In the genomic region with DNA sequence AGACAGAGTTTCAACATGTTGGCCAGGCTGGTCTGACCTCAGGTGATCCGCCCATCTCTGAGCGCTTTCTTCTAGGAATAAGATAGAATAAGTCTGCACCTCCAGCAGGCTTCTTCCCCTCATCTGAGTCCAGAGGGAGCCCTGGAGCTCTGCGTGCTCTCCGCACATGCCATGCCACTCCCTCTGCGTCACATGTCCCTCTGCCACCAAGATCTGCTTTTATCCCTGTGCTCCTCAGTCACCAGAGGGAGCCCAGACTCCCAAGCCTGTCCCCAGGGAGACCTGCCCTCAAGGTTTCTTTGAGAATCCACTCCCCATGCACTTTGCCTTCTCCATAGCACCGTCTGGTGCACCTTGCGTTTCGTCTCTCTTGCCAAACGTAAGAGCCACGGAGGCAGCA, we compare ENCODE assay signal across 13 cellular contexts.
DNase-seq lines count a peak whose midpoint lies in the region; ATAC-seq lines count a peak whose summit lies in the region.
"Had no signal": no experiment of that assay in that cellular context is flagged by ENCODE, and none has a peak within 500 bp of the region (broad histone marks: within the 10 kb centered on the region; RNA-seq: fewer than 3 reads in every experiment).

No MANE protein-coding gene starts in this region.

- peak; percentile 58 for DNase-seq in COR-L47 (lab: John Stamatoyannopoulos, UW)
- peak; percentile 33 for DNase-seq in HuH-7.5 (ENCODE audit: low spot score)
- DNase-seq in UCSD-AML1 (lab: John Stamatoyannopoulos, UW; ENCODE audit: unreplicated experiment), result peak; percentile 21
- peak; percentile 49 to 53 for DNase-seq in left colon
- DNase-seq in OCI-M1 (lab: John Stamatoyannopoulos, UW), result no peak
- DNase-seq in activated naive CD4-positive, alpha-beta T cell treated with Interleukin-2 at 50 U/mL for 16 hours, result no peak
- no peak for DNase-seq in AG08396 (ENCODE audit: low spot score)
- DNase-seq: activated B cell treated with CpG ODN at 0.5 μM for 24 hours; activated T-cell treated with anti-CD3 and anti-CD28 coated beads, Interleukin-2, amount 50 U/mL, for 72 hours; effector CD4-positive, alpha-beta T cell; NCI-H187 treated with DMSO at 0.1 percent for 48 hours; Peyer's patch had no signal

- ATAC-seq in left colon, result peak; percentile 100
- no peak for ATAC-seq in HG03378 (IDR thresholded peaks at IDR 0.05; ENCODE audit: unreplicated experiment)
- ATAC-seq: activated T-cell treated with anti-CD3 and anti-CD28 coated beads, Interleukin-2, amount 50 U/mL, for 72 hours had no signal

- intact Hi-C loops in left colon (cut with DNase I, micrococcal nuclease), result no loop called here

Comparison
In these comparisons a context has a peak if more than half of its experiments do, and no peak if none do; other contexts are left out.
1. DNase-seq: peak in COR-L47 (single experiment), HuH-7.5 (single experiment), UCSD-AML1 (single experiment) and left colon (2 of 2); none in OCI-M1 (single experiment), activated naive CD4-positive, alpha-beta T cell treated with Interleukin-2 at 50 U/mL for 16 hours (single experiment) and AG08396 (single experiment).